Comparison of ENCODE assay signal across 24 cellular contexts in the genomic region with DNA sequence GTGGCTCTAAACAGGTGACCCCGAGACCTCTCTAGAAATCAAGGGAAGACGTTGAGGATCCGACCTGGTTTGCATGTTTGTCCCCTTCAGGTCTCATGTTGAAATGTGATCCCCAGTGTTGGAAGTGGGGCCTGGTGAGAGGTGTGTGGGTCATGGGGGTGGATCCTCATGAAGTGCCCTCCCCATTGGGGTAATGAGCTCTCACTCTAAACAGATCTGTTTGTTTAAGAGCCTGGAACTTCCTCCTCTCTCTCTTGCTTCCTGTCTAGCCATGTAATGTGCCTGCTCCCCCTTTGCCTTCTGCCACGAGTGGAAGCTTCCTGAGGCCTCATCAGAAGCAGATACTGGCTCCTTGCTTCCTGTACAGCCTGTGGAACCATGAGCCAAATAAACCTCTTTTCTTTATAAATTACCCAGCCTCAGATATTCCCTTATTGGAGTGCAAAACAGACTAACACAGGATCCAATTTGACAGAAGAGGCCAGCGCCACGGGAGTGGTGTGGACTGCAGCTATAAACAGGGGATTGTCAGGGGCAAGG. TPM values are rescaled to one million over a fixed set of nuclear protein-coding genes. Genes with fewer than 3 reads are reported as not detected.
A peak's percentile ranks its signal among the peaks of the same experiment; 100 is the strongest.
DNase-seq lines count a peak whose midpoint lies in the region; ATAC-seq and TF ChIP-seq lines count a peak whose summit lies in the region.
"Had no signal": no experiment of that assay in that cellular context is flagged by ENCODE, and none has a peak within 500 bp of the region (broad histone marks: within the 10 kb centered on the region; RNA-seq: fewer than 3 reads in every experiment).

No MANE protein-coding gene starts in this region.

- H2AFZ ChIP-seq in DND-41 (ENCODE audit: low read depth, low read length): no peak overlapping the region
- no peak overlapping the region for H2AFZ ChIP-seq in mesenchymal stem cell (ENCODE audit: low read depth, low read length)
- H2AFZ ChIP-seq: parathyroid adenoma had no signal

- H3K79me1 ChIP-seq in mesenchymal stem cell (replicated peaks; ENCODE audit: low read length, poor library complexity, severe bottlenecking): no peaks in the 10 kb centered on the region

- H3K9ac ChIP-seq in DND-41 (ENCODE audit: low read depth, low read length): no peak overlapping the region
- H3K9ac ChIP-seq in mesenchymal stem cell (ENCODE audit: low read length): no peak overlapping the region
- H3K9ac ChIP-seq: parathyroid adenoma had no signal

- no peak overlapping the region for H3K4ac ChIP-seq in mesenchymal stem cell (ENCODE audit: low read depth in 1 of 2, low read length in 2 of 2)

- no peak overlapping the region for H3K4me2 ChIP-seq in DND-41 (ENCODE audit: insufficient read depth, low read length)
- no peak overlapping the region for H3K4me2 ChIP-seq in mesenchymal stem cell (ENCODE audit: low read length, poor library complexity, severe bottlenecking)

- peaks cover 3% of the 10 kb centered on the region for H3K9me3 ChIP-seq in DND-41 (ENCODE audit: insufficient read depth, low read length, severe bottlenecking)
- H3K9me3 ChIP-seq in KOPT-K1 (ENCODE audit: insufficient read depth, low read length, poor library complexity, severe bottlenecking): peaks cover 10% of the 10 kb centered on the region
- no peaks in the 10 kb centered on the region for H3K9me3 ChIP-seq in mesenchymal stem cell (ENCODE audit: control insufficient read depth, low read length)
- H3K9me3 ChIP-seq: left lung had no signal

- peaks cover 51% of the 10 kb centered on the region for H3K4me1 ChIP-seq in DND-41 (ENCODE audit: insufficient read depth, low read length)
- H3K4me1 ChIP-seq in mesenchymal stem cell (ENCODE audit: control insufficient read depth, insufficient read depth, low read depth, low read length): peaks cover 11% of the 10 kb centered on the region
- H3K4me1 ChIP-seq: parathyroid adenoma had no signal

- peaks cover 10% of the 10 kb centered on the region for H3K4me1 Mint-ChIP-seq in activated T-cell treated with anti-CD3 and anti-CD28 coated beads, Interleukin-2, amount 50 U/mL, for 4 hours (ENCODE audit: low read depth)

- H2BK5ac ChIP-seq in mesenchymal stem cell (ENCODE audit: low read depth, low read length, poor library complexity, severe bottlenecking): no peak overlapping the region

- H2AK5ac ChIP-seq in mesenchymal stem cell (ENCODE audit: low read length, severe bottlenecking): peak overlapping the region; percentile 22

- H3K4me3 ChIP-seq in DND-41 (ENCODE audit: low read depth in 1 of 2, low read length in 2 of 2): no peak overlapping the region
- H3K4me3 ChIP-seq in mesenchymal stem cell (ENCODE audit: insufficient read depth in 1 of 2, low read depth in 1 of 2, low read length in 2 of 2): no peak overlapping the region
- H3K4me3 ChIP-seq: left lung, SK-N-MC had no signal

- no peak overlapping the region for H4K8ac ChIP-seq in mesenchymal stem cell (ENCODE audit: low read length)

- H3K27me3 ChIP-seq in DND-41 (ENCODE audit: insufficient read depth, low read length, poor library complexity): no peaks in the 10 kb centered on the region
- H3K27me3 ChIP-seq in mesenchymal stem cell (ENCODE audit: control insufficient read depth in 1 of 2, insufficient read depth in 1 of 2, low read length in 2 of 2): no peaks in the 10 kb centered on the region
- H3K27me3 ChIP-seq: brain microvascular endothelial cell, foreskin keratinocyte, left lung had no signal

- WGBS in mesenchymal stem cell: 78% methylated on average over 6 of the region's 6 CpGs

- ATAC-seq in DND-41 (ENCODE audit: insufficient read depth, low read depth) (no peak), GM18498 (IDR thresholded peaks at IDR 0.05; ENCODE audit: unreplicated experiment) (no peak)
- ATAC-seq in activated T-cell treated with anti-CD3 and anti-CD28 coated beads, Interleukin-2, amount 50 U/mL, for 4 hours: no peak
- ATAC-seq: foreskin keratinocyte, HCT116, left lung had no signal

- H2BK15ac ChIP-seq in mesenchymal stem cell (ENCODE audit: low read depth, poor library complexity, severe bottlenecking): no peak overlapping the region

- no peak overlapping the region for H3K14ac ChIP-seq in mesenchymal stem cell (ENCODE audit: low read length in 2 of 2)

- no peaks in the 10 kb centered on the region for H4K20me1 ChIP-seq in DND-41 (ENCODE audit: insufficient read depth, low read length)

- no peaks in the 10 kb centered on the region for H3K79me2 ChIP-seq in DND-41 (ENCODE audit: insufficient read depth, low read length)
- H3K79me2 ChIP-seq: parathyroid adenoma had no signal

- H2BK12ac ChIP-seq in mesenchymal stem cell (ENCODE audit: low read length in 2 of 2): no peak overlapping the region

- no peak for TF ChIP-seq CTCF in DND-41 (IDR thresholded peaks at IDR 0.05; ENCODE audit: borderline replicate concordance, extremely low read depth, low read length, poor library complexity, severe bottlenecking)

- H3K23ac ChIP-seq in mesenchymal stem cell (ENCODE audit: low read length in 2 of 2): no peak overlapping the region

- H3K18ac ChIP-seq in mesenchymal stem cell (ENCODE audit: low read depth in 1 of 2, low read length in 2 of 2): no peak overlapping the region

- H3K27ac ChIP-seq in DND-41 (ENCODE audit: low read length) (peak overlapping the region; percentile 60), KOPT-K1 (ENCODE audit: low read depth, low read length, poor library complexity, severe bottlenecking) (peak overlapping the region; percentile 100), mesenchymal stem cell (ENCODE audit: low read length, poor library complexity, severe bottlenecking) (no peak overlapping the region)
- H3K27ac ChIP-seq: brain microvascular endothelial cell, foreskin keratinocyte, left lung, parathyroid adenoma, SK-N-MC had no signal

- no peaks in the 10 kb centered on the region for H3K27me3 Mint-ChIP-seq in activated T-cell treated with anti-CD3 and anti-CD28 coated beads, Interleukin-2, amount 50 U/mL, for 4 hours (ENCODE audit: low read depth)

- no peaks in the 10 kb centered on the region for H3K36me3 ChIP-seq in DND-41 (ENCODE audit: insufficient read depth, low read length)
- no peaks in the 10 kb centered on the region for H3K36me3 ChIP-seq in KOPT-K1 (ENCODE audit: insufficient read depth, low read length)
- H3K36me3 ChIP-seq in mesenchymal stem cell (ENCODE audit: control insufficient read depth in 1 of 2, insufficient read depth in 2 of 2, low read depth in 1 of 2, low read length in 2 of 2): no peaks in the 10 kb centered on the region
- H3K36me3 ChIP-seq: brain microvascular endothelial cell, left lung had no signal

- no peaks in the 10 kb centered on the region for H3K36me3 Mint-ChIP-seq in activated T-cell treated with anti-CD3 and anti-CD28 coated beads, Interleukin-2, amount 50 U/mL, for 4 hours (ENCODE audit: insufficient read depth)
- H3K36me3 Mint-ChIP-seq: CD4-positive, alpha-beta memory T cell; mesothelial cell of epicardium had no signal

- no peak overlapping the region for H2BK120ac ChIP-seq in mesenchymal stem cell (ENCODE audit: low read depth, low read length)

- no peaks in the 10 kb centered on the region for H3K9me3 Mint-ChIP-seq in activated T-cell treated with anti-CD3 and anti-CD28 coated beads, Interleukin-2, amount 50 U/mL, for 4 hours
- H3K9me3 Mint-ChIP-seq: activated CD4-positive, alpha-beta memory T cell treated with anti-CD3 and anti-CD28 coated beads, Interleukin-2, amount 10 ng/mL, durations not matched to agents 7 days and 5 days; CD4-positive, alpha-beta memory T cell; mesothelial cell of epicardium had no signal

- no peak overlapping the region for H3K4me3 Mint-ChIP-seq in activated T-cell treated with anti-CD3 and anti-CD28 coated beads, Interleukin-2, amount 50 U/mL, for 4 hours
- H3K4me3 Mint-ChIP-seq: activated CD4-positive, alpha-beta memory T cell treated with anti-CD3 and anti-CD28 coated beads, Interleukin-2, amount 10 ng/mL, durations not matched to agents 7 days and 5 days; CD4-positive, alpha-beta memory T cell; mesothelial cell of epicardium had no signal

- H4K91ac ChIP-seq in mesenchymal stem cell (ENCODE audit: low read length): no peak overlapping the region

- DNase-seq in DND-41: peak; percentile 44
- DNase-seq in mesenchymal stem cell: no peak
- no peak for DNase-seq in activated T-cell treated with anti-CD3 and anti-CD28 coated beads, Interleukin-2, amount 50 U/mL, for 4 hours
- DNase-seq: activated CD4-positive, alpha-beta memory T cell treated with anti-CD3 and anti-CD28 coated beads, Interleukin-2, amount 10 ng/mL, durations not matched to agents 7 days and 5 days; activated CD4-positive, CD25-positive, alpha-beta regulatory T cell; activated gamma-delta T cell; activated T-cell treated with anti-CD3 and anti-CD28 coated beads for 4 hours; brain microvascular endothelial cell; CD4-positive, alpha-beta memory T cell; effector CD4-positive, alpha-beta T cell; foreskin keratinocyte; KBM-7; NCI-H187; NCI-H526 treated with DMSO at 0.1 percent for 48 hours; RPMI8226 had no signal

RNA-seq across cellular contexts. Expression of a gene that starts 10.8 kb away (rescaled TPM):
- 6.5 TPM for polyA plus RNA-seq in mesenchymal stem cell (2013, experiment 1 of 2)
- 5.7 TPM for polyA plus RNA-seq in mesenchymal stem cell (2013, experiment 2 of 2)
- 10 to 100 TPM; 33.0 to 45.1 (median 37.7) TPM for total RNA-seq in activated T-cell treated with anti-CD3 and anti-CD28 coated beads, Interleukin-2, amount 50 U/mL, for 4 hours

RNA-seq across cellular contexts. Expression of a gene that starts 11.0 kb away (rescaled TPM):
- 95.5 TPM for polyA plus RNA-seq in mesenchymal stem cell (2013, experiment 1 of 2)
- 88.2 TPM for polyA plus RNA-seq in mesenchymal stem cell (2013, experiment 2 of 2)
- 10 to 100 TPM; 26.7 to 36.3 (median 35.7) TPM for total RNA-seq in activated T-cell treated with anti-CD3 and anti-CD28 coated beads, Interleukin-2, amount 50 U/mL, for 4 hours

RNA-seq across cellular contexts. Expression of a gene that starts 27.8 kb away (rescaled TPM):
- not detected for polyA plus RNA-seq in mesenchymal stem cell (2013, experiment 1 of 2)
- polyA plus RNA-seq in mesenchymal stem cell (2013, experiment 2 of 2): not detected
- under 1 TPM in 1 of 3 donors, not detected in 2; 0.24 TPM for total RNA-seq in activated T-cell treated with anti-CD3 and anti-CD28 coated beads, Interleukin-2, amount 50 U/mL, for 4 hours
- polyA plus RNA-seq: CD4-positive, alpha-beta memory T cell; neural cell had no signal

RNA-seq across cellular contexts. Expression of a gene that starts 30.2 kb away (rescaled TPM):
- 59.3 TPM for polyA plus RNA-seq in mesenchymal stem cell (2013, experiment 1 of 2)
- 56.2 TPM for polyA plus RNA-seq in mesenchymal stem cell (2013, experiment 2 of 2)
- 100 to 1,000 TPM; 336 to 373 (median 346) TPM for total RNA-seq in activated T-cell treated with anti-CD3 and anti-CD28 coated beads, Interleukin-2, amount 50 U/mL, for 4 hours

RNA-seq across cellular contexts. Expression of a gene that starts 48.0 kb away (rescaled TPM):
- polyA plus RNA-seq in mesenchymal stem cell (2013, experiment 1 of 2): not detected
- not detected for polyA plus RNA-seq in mesenchymal stem cell (2013, experiment 2 of 2)
- under 1 TPM in 1 of 3 donors, not detected in 2; 0.55 TPM for total RNA-seq in activated T-cell treated with anti-CD3 and anti-CD28 coated beads, Interleukin-2, amount 50 U/mL, for 4 hours
- total RNA-seq: activated CD4-positive, alpha-beta memory T cell treated with anti-CD3 and anti-CD28 coated beads, Interleukin-2, amount 10 ng/mL, durations not matched to agents 7 days and 5 days; CD4-positive, alpha-beta memory T cell; foreskin keratinocyte; subcutaneous adipose tissue had no signal
- polyA plus RNA-seq: CD4-positive, alpha-beta memory T cell; foreskin keratinocyte had no signal
